18 cellular contexts compared by ENCODE assay signal in the genomic region with DNA sequence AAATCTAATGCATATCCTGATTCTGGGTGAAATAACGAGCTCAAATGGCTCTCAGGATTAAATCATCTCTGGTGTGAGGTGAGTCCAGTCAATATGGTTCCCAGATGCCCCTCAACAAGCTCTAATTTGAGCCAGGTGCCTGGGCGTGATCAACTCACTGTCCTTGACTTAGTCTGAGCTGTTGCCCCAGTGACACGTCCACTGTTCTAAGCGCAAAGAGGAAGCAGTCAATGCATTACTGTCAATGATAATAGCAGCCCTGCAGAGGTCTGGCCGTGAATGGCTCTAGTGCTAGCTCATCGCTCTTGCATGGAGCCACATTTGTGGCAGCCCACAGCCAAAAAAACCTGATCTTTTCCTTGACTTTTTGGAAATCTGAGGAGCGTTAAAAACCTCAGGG.
"Had no signal": no experiment of that assay in that cellular context is flagged by ENCODE, and none has a peak within 500 bp of the region (broad histone marks: within the 10 kb centered on the region; RNA-seq: fewer than 3 reads in every experiment).

No MANE protein-coding gene starts in this region.

- DNase-seq: activated CD4-positive, alpha-beta T cell treated with anti-CD3 and anti-CD28 coated beads, Interleukin-2, amount 10 ng/mL, durations not matched to agents 7 days and 5 days; activated CD4-positive, CD25-positive, alpha-beta regulatory T cell; activated CD8-positive, alpha-beta memory T cell treated with anti-CD3 and anti-CD28 coated beads for 24 hours; activated naive CD4-positive, alpha-beta T cell treated with anti-CD3 and anti-CD28 coated beads, Interleukin-2, amount 10 ng/mL, durations not matched to agents 7 days and 5 days; activated T-cell treated with anti-CD3 and anti-CD28 coated beads for 4 hours; caudate nucleus; colonic mucosa; effector CD4-positive, alpha-beta T cell; gastrocnemius medialis; kidney glomerular epithelial cell; mesendoderm; pancreas; stimulated activated CD4-positive, alpha-beta T cell treated with anti-CD3 and anti-CD28 coated beads, Interleukin-4, amount 100 ng/mL, for 1 hour; stimulated activated CD8-positive, alpha-beta memory T cell treated with anti-CD3 and anti-CD28 coated beads, Interleukin-4, amount 100 ng/mL, for 48 hours; upper lobe of right lung had no signal

- H3K27me3 ChIP-seq: adrenal gland, colonic mucosa, gastrocnemius medialis, pancreas, upper lobe of right lung had no signal

- H3K9me3 ChIP-seq: adrenal gland, colonic mucosa, gastrocnemius medialis, pancreas, upper lobe of right lung had no signal

- H3K4me3 ChIP-seq: adrenal gland, colonic mucosa, gastrocnemius medialis, pancreas, upper lobe of right lung had no signal

- H3K36me3 Mint-ChIP-seq: activated naive CD4-positive, alpha-beta T cell treated with anti-CD3 and anti-CD28 coated beads, Interleukin-2, amount 10 ng/mL, durations not matched to agents 7 days and 5 days had no signal

- H3K27ac ChIP-seq: adrenal gland, colonic mucosa, gastrocnemius medialis, pancreas, upper lobe of right lung had no signal

- H3K27ac Mint-ChIP-seq: activated CD4-positive, alpha-beta T cell treated with anti-CD3 and anti-CD28 coated beads, Interleukin-2, amount 10 ng/mL, durations not matched to agents 7 days and 5 days; activated T-helper 17 cell treated with anti-CD3 and anti-CD28 coated beads, Interleukin-2, amount 50 U/mL, for 72 hours; stimulated activated naive CD8-positive, alpha-beta T cell treated with anti-CD3 and anti-CD28 coated beads, Interleukin-15, Interleukin-2, amounts not matched to agents 100 ng/mL and 50 ng/mL, for 24 hours had no signal

- ATAC-seq: activated T-helper 17 cell treated with anti-CD3 and anti-CD28 coated beads, Interleukin-2, amount 50 U/mL, for 72 hours; gastrocnemius medialis; upper lobe of right lung had no signal

- H3K4me1 Mint-ChIP-seq: activated T-helper 17 cell treated with anti-CD3 and anti-CD28 coated beads, Interleukin-2, amount 50 U/mL, for 72 hours had no signal

- H3K9me3 Mint-ChIP-seq: activated CD4-positive, alpha-beta T cell treated with anti-CD3 and anti-CD28 coated beads, Interleukin-2, amount 10 ng/mL, durations not matched to agents 7 days and 5 days; stimulated activated naive CD8-positive, alpha-beta T cell treated with anti-CD3 and anti-CD28 coated beads, Interleukin-15, Interleukin-2, amounts not matched to agents 100 ng/mL and 50 ng/mL, for 24 hours had no signal

- H3K4me1 ChIP-seq: adrenal gland, colonic mucosa, gastrocnemius medialis, pancreas, upper lobe of right lung had no signal

- H3K4me3 Mint-ChIP-seq: activated CD4-positive, alpha-beta T cell treated with anti-CD3 and anti-CD28 coated beads, Interleukin-2, amount 10 ng/mL, durations not matched to agents 7 days and 5 days; activated naive CD4-positive, alpha-beta T cell treated with anti-CD3 and anti-CD28 coated beads, Interleukin-2, amount 10 ng/mL, durations not matched to agents 7 days and 5 days; activated T-helper 17 cell treated with anti-CD3 and anti-CD28 coated beads, Interleukin-2, amount 50 U/mL, for 72 hours; stimulated activated naive CD8-positive, alpha-beta T cell treated with anti-CD3 and anti-CD28 coated beads, Interleukin-15, Interleukin-2, amounts not matched to agents 100 ng/mL and 50 ng/mL, for 24 hours had no signal

- H3K27me3 Mint-ChIP-seq: activated CD4-positive, alpha-beta T cell treated with anti-CD3 and anti-CD28 coated beads, Interleukin-2, amount 10 ng/mL, durations not matched to agents 7 days and 5 days; stimulated activated naive CD8-positive, alpha-beta T cell treated with anti-CD3 and anti-CD28 coated beads, Interleukin-15, Interleukin-2, amounts not matched to agents 100 ng/mL and 50 ng/mL, for 24 hours had no signal

- H3K36me3 ChIP-seq: adrenal gland, colonic mucosa, gastrocnemius medialis, pancreas, upper lobe of right lung had no signal
